24 cellular contexts compared by ENCODE assay signal in the genomic region with DNA sequence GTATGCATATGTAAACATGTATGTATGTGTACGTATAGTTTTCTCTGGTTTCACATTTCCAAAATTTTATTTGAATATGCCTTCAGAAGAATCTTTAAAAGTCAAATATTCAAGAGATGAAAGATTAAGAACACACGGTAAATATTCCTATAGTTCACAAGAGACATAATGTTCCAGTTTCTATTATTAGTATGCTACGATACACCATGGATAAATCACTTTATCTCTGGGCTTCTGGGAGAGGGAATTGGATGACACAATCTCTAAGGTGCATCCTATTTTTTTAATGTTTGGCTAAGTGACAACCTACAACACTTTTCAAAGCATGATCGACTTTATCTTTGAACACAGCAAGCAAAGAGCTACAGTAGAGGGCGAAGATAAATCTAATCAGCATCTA. TPM values are rescaled to one million over a fixed set of nuclear protein-coding genes. Genes with fewer than 3 reads are reported as not detected.
"Had no signal": no experiment of that assay in that cellular context is flagged by ENCODE, and none has a peak within 500 bp of the region (broad histone marks: within the 10 kb centered on the region; RNA-seq: fewer than 3 reads in every experiment).

No MANE protein-coding gene starts in this region.

- H3K4me3 ChIP-seq: adrenal gland had no signal

- DNase-seq: activated CD4-positive, alpha-beta memory T cell treated with anti-CD3 and anti-CD28 coated beads, Interleukin-2, amount 10 ng/mL, durations not matched to agents 7 days and 5 days; activated CD4-positive, alpha-beta T cell treated with anti-CD3 and anti-CD28 coated beads for 36 hours; activated CD4-positive, alpha-beta T cell treated with anti-CD3 and anti-CD28 coated beads, Interleukin-2, amount 50 U/mL, for 1 hour; activated naive CD4-positive, alpha-beta T cell treated with anti-CD3 and anti-CD28 coated beads, Interleukin-2, amount 50 U/mL, for 16 hours; activated naive CD8-positive, alpha-beta T cell treated with anti-CD3 and anti-CD28 coated beads, Interleukin-2, amount 10 ng/mL, durations not matched to agents 7 days and 5 days; activated T-cell treated with anti-CD3 and anti-CD28 coated beads for 4 hours; activated T-cell treated with anti-CD3 and anti-CD28 coated beads, Interleukin-2, amount 50 U/mL, for 48 hours; adrenal gland; aorta; central memory CD4-positive, alpha-beta T cell; MM.1S; NCI-H1105; NCI-H1436; NCI-H1694 treated with DMSO at 0.1 percent for 48 hours; NCI-H2029 treated with DMSO at 0.1 percent for 48 hours; NCI-H510A treated with DMSO at 0.1 percent for 48 hours; NCI-H69; NK-92 treated with Interleukin-12 subunit alpha and Interleukin-12 subunit beta, amount 100 ng/mL, for 24 hours; SIG-M5; T-helper 2 cell; T1000 had no signal

- ATAC-seq: activated CD4-positive, alpha-beta T cell treated with anti-CD3 and anti-CD28 coated beads for 36 hours; activated T-helper 17 cell treated with anti-CD3 and anti-CD28 coated beads, Interleukin-2, amount 50 U/mL, for 72 hours had no signal

- H3K4me3 Mint-ChIP-seq: activated CD4-positive, alpha-beta memory T cell treated with anti-CD3 and anti-CD28 coated beads, Interleukin-2, amount 10 ng/mL, durations not matched to agents 7 days and 5 days; activated CD4-positive, alpha-beta T cell treated with anti-CD3 and anti-CD28 coated beads for 36 hours; activated naive CD8-positive, alpha-beta T cell treated with anti-CD3 and anti-CD28 coated beads, Interleukin-2, amount 10 ng/mL, durations not matched to agents 7 days and 5 days; activated T-helper 17 cell treated with anti-CD3 and anti-CD28 coated beads, Interleukin-2, amount 50 U/mL, for 72 hours had no signal

- H3K27ac Mint-ChIP-seq: activated CD4-positive, alpha-beta memory T cell treated with anti-CD3 and anti-CD28 coated beads, Interleukin-2, amount 10 ng/mL, durations not matched to agents 7 days and 5 days; activated CD4-positive, alpha-beta T cell treated with anti-CD3 and anti-CD28 coated beads for 36 hours; activated naive CD8-positive, alpha-beta T cell treated with anti-CD3 and anti-CD28 coated beads, Interleukin-2, amount 10 ng/mL, durations not matched to agents 7 days and 5 days; activated T-helper 17 cell treated with anti-CD3 and anti-CD28 coated beads, Interleukin-2, amount 50 U/mL, for 72 hours had no signal

- H3K27ac ChIP-seq: adrenal gland, KMS-11 had no signal

- H3K9ac ChIP-seq: KMS-11 had no signal

- H3K9me3 Mint-ChIP-seq: activated CD4-positive, alpha-beta memory T cell treated with anti-CD3 and anti-CD28 coated beads, Interleukin-2, amount 10 ng/mL, durations not matched to agents 7 days and 5 days; activated naive CD8-positive, alpha-beta T cell treated with anti-CD3 and anti-CD28 coated beads, Interleukin-2, amount 10 ng/mL, durations not matched to agents 7 days and 5 days; activated T-helper 17 cell treated with anti-CD3 and anti-CD28 coated beads, Interleukin-2, amount 50 U/mL, for 72 hours had no signal

- H3K9me3 ChIP-seq: adrenal gland had no signal

- H3K27me3 ChIP-seq: adrenal gland had no signal

- H3K27me3 Mint-ChIP-seq: activated CD4-positive, alpha-beta memory T cell treated with anti-CD3 and anti-CD28 coated beads, Interleukin-2, amount 10 ng/mL, durations not matched to agents 7 days and 5 days; activated CD4-positive, alpha-beta T cell treated with anti-CD3 and anti-CD28 coated beads for 36 hours; activated naive CD8-positive, alpha-beta T cell treated with anti-CD3 and anti-CD28 coated beads, Interleukin-2, amount 10 ng/mL, durations not matched to agents 7 days and 5 days; activated T-helper 17 cell treated with anti-CD3 and anti-CD28 coated beads, Interleukin-2, amount 50 U/mL, for 72 hours had no signal

- H3K4me2 ChIP-seq: KMS-11 had no signal

RNA-seq across cellular contexts. Expression of gene TLL2, which starts 59.3 kb away (rescaled TPM):
- total RNA-seq: activated CD4-positive, alpha-beta memory T cell treated with anti-CD3 and anti-CD28 coated beads, Interleukin-2, amount 10 ng/mL, durations not matched to agents 7 days and 5 days; activated CD8-positive, alpha-beta memory T cell treated with anti-CD3 and anti-CD28 coated beads for 36 hours; activated naive CD8-positive, alpha-beta T cell treated with anti-CD3 and anti-CD28 coated beads, Interleukin-2, amount 10 ng/mL, durations not matched to agents 7 days and 5 days; activated T-helper 17 cell treated with anti-CD3 and anti-CD28 coated beads, Interleukin-2, amount 50 U/mL, for 72 hours had no signal
- polyA plus RNA-seq: aorta had no signal
